ENCODE assay signal across 17 cellular contexts in genomic region chr5:622946-623522, GRCh38. TPM values are rescaled to one million over a fixed set of nuclear protein-coding genes. Genes with fewer than 3 reads are reported as not detected.
DNase-seq lines count a peak whose midpoint lies in the region; ATAC-seq and TF ChIP-seq lines count a peak whose summit lies in the region.
"Had no signal": no experiment of that assay in that cellular context is flagged by ENCODE, and none has a peak within 500 bp of the region (broad histone marks: within the 10 kb centered on the region; RNA-seq: fewer than 3 reads in every experiment).

No MANE protein-coding gene starts in this region.

- intact Hi-C loops in natural killer cell (cut with micrococcal nuclease): no loop called here

- DNase-seq in natural killer cell treated with Interleukin-12 subunit alpha and Interleukin-12 subunit beta and Interleukin-15 and Interleukin-18, amount 100 ng/mL, for 72 hours (ENCODE audit: low spot score): peak; percentile 40
- DNase-seq in natural killer cell (no peak), chondrocyte (ENCODE audit: low spot score) (peak; percentile 81), omental fat pad (ENCODE audit: low spot score) (peak; percentile 9), NCI-H510A (lab: John Stamatoyannopoulos, UW) (no peak), activated gamma-delta T cell (lab: John Stamatoyannopoulos, UW) (no peak), left lobe of liver (ENCODE audit: low spot score) (no peak)
- DNase-seq: CD4-positive, alpha-beta memory T cell; DMS153; H7; MG63; NCI-H1417; NCI-H187; NCI-H2107; NCI-H446 treated with DMSO at 0.1 percent for 48 hours; PC-9; RPMI8226 had no signal

- peaks cover 0 to under 1% of the 10 kb centered on the region in 2 donors for H3K4me1 Mint-ChIP-seq in natural killer cell treated with Interleukin-12 subunit alpha and Interleukin-12 subunit beta and Interleukin-15 and Interleukin-18, amount 100 ng/mL, for 72 hours (ENCODE audit: low read depth in 2 of 2)
- H3K4me1 Mint-ChIP-seq in natural killer cell (no peaks in the 10 kb centered on the region), chondrocyte (ENCODE audit: low read depth) (no peaks in the 10 kb centered on the region)

- H3K4me3 Mint-ChIP-seq in natural killer cell treated with Interleukin-12 subunit alpha and Interleukin-12 subunit beta and Interleukin-15 and Interleukin-18, amount 100 ng/mL, for 72 hours: no peak overlapping the region
- no peak overlapping the region for H3K4me3 Mint-ChIP-seq in natural killer cell
- H3K4me3 Mint-ChIP-seq in chondrocyte (ENCODE audit: unreplicated experiment): no peak overlapping the region
- H3K4me3 Mint-ChIP-seq: CD4-positive, alpha-beta memory T cell had no signal

- TF ChIP-seq CTCF in natural killer cell (IDR thresholded peaks at IDR 0.05) (no peak), chondrocyte (IDR thresholded peaks at IDR 0.05) (no peak), omental fat pad (IDR thresholded peaks at IDR 0.05) (no peak)

- no peak overlapping the region for H3K27ac Mint-ChIP-seq in natural killer cell treated with Interleukin-12 subunit alpha and Interleukin-12 subunit beta and Interleukin-15 and Interleukin-18, amount 100 ng/mL, for 72 hours
- H3K27ac Mint-ChIP-seq in natural killer cell: no peak overlapping the region
- no peak overlapping the region for H3K27ac Mint-ChIP-seq in chondrocyte (ENCODE audit: unreplicated experiment)

- H3K27me3 Mint-ChIP-seq in natural killer cell treated with Interleukin-12 subunit alpha and Interleukin-12 subunit beta and Interleukin-15 and Interleukin-18, amount 100 ng/mL, for 72 hours: no peaks in the 10 kb centered on the region
- H3K27me3 Mint-ChIP-seq in natural killer cell (ENCODE audit: low read depth in 2 of 2) (no peaks in the 10 kb centered on the region), chondrocyte (ENCODE audit: low read depth) (no peaks in the 10 kb centered on the region)
- H3K27me3 Mint-ChIP-seq: CD4-positive, alpha-beta memory T cell had no signal

- peaks cover 4% of the 10 kb centered on the region for H3K36me3 Mint-ChIP-seq in natural killer cell treated with Interleukin-12 subunit alpha and Interleukin-12 subunit beta and Interleukin-15 and Interleukin-18, amount 100 ng/mL, for 72 hours
- no peaks in the 10 kb centered on the region for H3K36me3 Mint-ChIP-seq in natural killer cell
- H3K36me3 Mint-ChIP-seq in chondrocyte (ENCODE audit: low read depth): peaks cover 14% of the 10 kb centered on the region

- peak in 1 of 2 donors; percentile 17 for ATAC-seq in natural killer cell treated with Interleukin-12 subunit alpha and Interleukin-12 subunit beta and Interleukin-15 and Interleukin-18, amount 100 ng/mL, for 72 hours
- ATAC-seq in natural killer cell: no peak
- no peak for ATAC-seq in omental fat pad (ENCODE audit: low FRiP score)
- ATAC-seq in left lobe of liver: no peak

- no peaks in the 10 kb centered on the region for H3K9me3 Mint-ChIP-seq in natural killer cell treated with Interleukin-12 subunit alpha and Interleukin-12 subunit beta and Interleukin-15 and Interleukin-18, amount 100 ng/mL, for 72 hours
- H3K9me3 Mint-ChIP-seq in natural killer cell: no peaks in the 10 kb centered on the region
- no peaks in the 10 kb centered on the region for H3K9me3 Mint-ChIP-seq in chondrocyte (ENCODE audit: low read depth)
- H3K9me3 Mint-ChIP-seq: CD4-positive, alpha-beta memory T cell had no signal

RNA-seq across cellular contexts. Expression of gene CEP72, which starts 10.9 kb away (rescaled TPM):
- total RNA-seq in natural killer cell treated with Interleukin-12 subunit alpha and Interleukin-12 subunit beta and Interleukin-15 and Interleukin-18, amount 100 ng/mL, for 72 hours: 10 to 100 TPM; 15.3 to 58.1 TPM
- total RNA-seq in natural killer cell (10 to 100 TPM; 12.2 to 15.1 (median 12.3) TPM), chondrocyte (2.7 to 4.5 TPM (median 3.3 TPM) in 3 replicates), omental fat pad (1 to 10 TPM; 1.1 to 2.0 (median 1.7) TPM), left lobe of liver (4.7 TPM)

Comparison
In these comparisons a context has a peak if more than half of its experiments do, and no peak if none do; other contexts are left out.
1. DNase-seq: peak in natural killer cell treated with Interleukin-12 subunit alpha and Interleukin-12 subunit beta and Interleukin-15 and Interleukin-18, amount 100 ng/mL, for 72 hours (single experiment), chondrocyte (single experiment) and omental fat pad (single experiment); none in natural killer cell (single experiment), NCI-H510A (single experiment), activated gamma-delta T cell (single experiment) and left lobe of liver (single experiment).